In the genomic region with DNA sequence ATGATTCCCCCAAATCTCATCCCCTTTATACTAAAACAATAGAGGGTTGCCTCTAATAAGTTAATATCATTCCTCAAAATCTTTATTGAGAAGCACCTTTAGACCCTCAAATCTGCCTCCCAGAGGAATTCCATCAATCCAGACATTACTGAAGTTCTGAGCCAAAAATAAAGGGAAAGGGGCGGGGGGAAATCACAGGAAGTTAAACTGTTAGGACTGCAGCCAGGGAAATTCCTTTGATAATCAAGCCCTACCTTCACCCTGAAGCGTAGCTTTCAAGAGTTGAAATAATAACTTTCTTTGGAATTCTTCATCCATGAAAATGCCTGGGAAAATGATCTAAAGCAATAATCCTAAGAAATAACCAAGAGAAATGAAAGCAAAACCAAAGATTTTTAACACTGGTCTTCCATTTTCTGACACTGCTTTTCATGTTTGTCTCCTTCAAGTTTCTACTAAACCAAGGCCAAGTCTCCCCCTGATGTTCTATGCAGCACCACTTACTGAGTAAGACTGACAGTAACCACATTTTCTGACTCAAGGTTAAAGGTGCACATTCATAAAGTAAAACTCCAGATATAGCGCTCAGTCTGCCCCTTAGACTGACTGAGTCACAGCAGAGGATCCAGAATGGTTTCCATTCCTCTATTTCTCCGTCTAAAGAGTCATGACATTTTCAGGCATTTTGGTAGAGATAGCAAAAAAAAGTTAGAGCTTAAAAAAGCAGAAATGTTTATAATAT, we compare ENCODE assay signal across 8 cellular contexts.
DNase-seq lines count a peak whose midpoint lies in the region; FAIRE-seq and TF ChIP-seq lines count a peak whose summit lies in the region.

No MANE protein-coding gene starts in this region.

- peak overlapping the region; percentile 14; the same call in 1 of the 2 replicates for H3K4me2 ChIP-seq in MM.1S (ENCODE audit: low read depth, low read length)

- no peaks in the 10 kb centered on the region for H4K20me1 ChIP-seq in MM.1S (ENCODE audit: insufficient read depth, low read length)

- no peaks in the 10 kb centered on the region for H3K9me3 ChIP-seq in MM.1S (replicated peaks; ENCODE audit: insufficient read depth, low read length)

- FAIRE-seq in GM12892 (lab: Jason Lieb, UNC) (peak; percentile 77), H54 (lab: Jason Lieb, UNC) (peak; percentile 82)

- TF ChIP-seq CTCF in MM.1S (IDR thresholded peaks at IDR 0.05; ENCODE audit: low read length): no peak

- no peaks in the 10 kb centered on the region for H3K4me1 ChIP-seq in MM.1S (ENCODE audit: low read length)

- no peaks in the 10 kb centered on the region for H3F3A ChIP-seq in MM.1S (ENCODE audit: insufficient read depth, low read length)

- H3K27me3 ChIP-seq in MM.1S (replicated peaks; ENCODE audit: insufficient read depth, low read length): no peaks in the 10 kb centered on the region

- no peaks in the 10 kb centered on the region for H3K36me3 ChIP-seq in MM.1S (replicated peaks; ENCODE audit: insufficient read depth, low read length)

- DNase-seq in GM12892 (ENCODE audit: insufficient read length) (no peak), H54 (ENCODE audit: insufficient read length, low spot score) (no peak), MM.1S (peak; percentile 16), epithelial cell of prostate (ENCODE audit: low read depth, low spot score) (no peak), renal cortical epithelial cell (ENCODE audit: low read depth) (peak; percentile 83), NCI-H69 (lab: John Stamatoyannopoulos, UW) (no peak), HT-29 (ENCODE audit: low spot score) (no peak), erythroblast (lab: John Stamatoyannopoulos, UW) (no peak)

- no peak overlapping the region; the same call in 1 of the 2 replicates for H3K9ac ChIP-seq in MM.1S (ENCODE audit: low read length)

- H3K79me2 ChIP-seq in MM.1S (ENCODE audit: low read length): no peaks in the 10 kb centered on the region

- no peak overlapping the region for H3K4me3 ChIP-seq in MM.1S (ENCODE audit: low read length)

- H2AFZ ChIP-seq in MM.1S (ENCODE audit: low read length): 0 out of 2 replicates have a peak overlapping the region, but pooled peaks have one; percentile 2

- H3K27ac ChIP-seq in MM.1S (ENCODE audit: low read length): peak overlapping the region; percentile 21; the same call in 1 of the 2 replicates
- peak overlapping the region; percentile 33 for H3K27ac ChIP-seq in epithelial cell of prostate

- H3K9me2 ChIP-seq in MM.1S (replicated peaks; ENCODE audit: insufficient read depth, low read length): no peaks in the 10 kb centered on the region

- TF ChIP-seq POLR2A in GM12892 (IDR thresholded peaks at IDR 0.05; ENCODE audit: low read depth, low read length) (no peak), H54 (IDR thresholded peaks at IDR 0.05; ENCODE audit: low read depth, low read length) (no peak), erythroblast (IDR thresholded peaks at IDR 0.05; ENCODE audit: low read length) (no peak)

Comparison
In these comparisons a context has a peak if more than half of its experiments do, and no peak if none do; other contexts are left out.
1. DNase-seq: peak in MM.1S (single experiment) and renal cortical epithelial cell (single experiment); none in GM12892 (single experiment), H54 (single experiment), epithelial cell of prostate (single experiment), NCI-H69 (single experiment), HT-29 (single experiment) and erythroblast (0 of 2).